Comparison of ENCODE assay signal across 6 cellular contexts in genomic region chrX:19543951-19544359, GRCh38. TPM values are rescaled to one million over a fixed set of nuclear protein-coding genes. Genes with fewer than 3 reads are reported as not detected.
"Had no signal": no experiment of that assay in that cellular context is flagged by ENCODE, and none has a peak within 500 bp of the region (broad histone marks: within the 10 kb centered on the region; RNA-seq: fewer than 3 reads in every experiment).

No MANE protein-coding gene starts in this region.

- H3K4me1 ChIP-seq: body of pancreas, parathyroid adenoma, tibial nerve had no signal

- H3K27me3 ChIP-seq: body of pancreas, tibial nerve had no signal

- H3K9me3 ChIP-seq: body of pancreas, SK-N-SH, tibial nerve had no signal

- H3K4me3 ChIP-seq: body of pancreas, tibial nerve had no signal

- H3K4me2 ChIP-seq: SK-N-SH had no signal

- H3K79me2 ChIP-seq: parathyroid adenoma had no signal

- H2AFZ ChIP-seq: parathyroid adenoma had no signal

- ATAC-seq: body of pancreas had no signal

- H3K27ac ChIP-seq: body of pancreas, parathyroid adenoma, tibial nerve had no signal

- H3K9ac ChIP-seq: parathyroid adenoma, SK-N-SH had no signal

- DNase-seq: activated CD8-positive, alpha-beta memory T cell treated with anti-CD3 and anti-CD28 coated beads, Interleukin-2, amount 50 U/mL, for 48 hours had no signal

RNA-seq across cellular contexts. Expression of gene MAP3K15, which starts 28.6 kb away (rescaled TPM):
- total RNA-seq: tibial nerve had no signal
- polyA plus RNA-seq: neural cell had no signal
